27 cellular contexts compared by ENCODE assay signal in the genomic region with DNA sequence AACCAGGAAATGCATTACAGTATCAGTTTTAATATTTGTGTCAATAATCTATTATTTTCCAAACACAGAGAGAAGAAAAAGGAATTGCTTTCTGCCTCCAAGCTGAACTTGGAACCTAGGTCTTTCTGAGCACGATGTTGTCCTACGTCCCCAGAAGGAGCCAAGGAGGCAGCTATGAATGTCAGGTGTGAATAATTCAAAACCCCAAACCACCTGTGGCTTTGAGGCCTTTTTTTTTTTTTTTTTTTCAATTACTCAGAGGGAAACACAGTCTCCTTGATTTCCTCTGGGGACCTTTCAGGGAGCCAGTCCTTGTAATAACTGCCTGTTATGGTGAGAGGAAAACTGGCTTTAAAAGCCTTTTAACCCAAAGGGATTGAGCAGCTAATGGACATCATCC. TPM values are rescaled to one million over a fixed set of nuclear protein-coding genes. Genes with fewer than 3 reads are reported as not detected.
DNase-seq lines count a peak whose midpoint lies in the region; TF ChIP-seq lines count a peak whose summit lies in the region.
"Had no signal": no experiment of that assay in that cellular context is flagged by ENCODE, and none has a peak within 500 bp of the region (broad histone marks: within the 10 kb centered on the region; RNA-seq: fewer than 3 reads in every experiment).

No MANE protein-coding gene starts in this region.

- TF ChIP-seq CTCF in HFFc6 (IDR thresholded peaks at IDR 0.05) (no peak), tibial artery (IDR thresholded peaks at IDR 0.05) (no peak)

- H3K27ac Mint-ChIP-seq in HFFc6 = no peak overlapping the region
- H3K27ac Mint-ChIP-seq: CD4-positive, alpha-beta memory T cell; T-helper 1 cell treated with Interleukin-12 subunit alpha and Interleukin-12 subunit beta and Interleukin-4 antibody, amounts not matched to agents 30 μg/mL and 1 μg/mL, for 36 hours had no signal

- no peaks in the 10 kb centered on the region for H3K36me3 ChIP-seq in tibial artery
- H3K36me3 ChIP-seq: HAP-1, MG63 had no signal

- DNase-seq in DMS79 treated with DMSO at 0.1 percent for 48 hours (lab: John Stamatoyannopoulos, UW) (peak; percentile 16), NCI-H1436 (lab: John Stamatoyannopoulos, UW) (peak; percentile 52), NCI-H69 (lab: John Stamatoyannopoulos, UW) (peak; percentile 21), retina (peak; percentile 59), HFFc6 (no peak), NCI-H345 treated with DMSO at 0.1 percent for 48 hours (lab: John Stamatoyannopoulos, UW; ENCODE audit: unreplicated experiment) (no peak), tibial artery (no peak)
- DNase-seq: C1 segment of cervical spinal cord; CD4-positive, alpha-beta memory T cell; COR-L47; GF-D8; GOT3; MG63; NCI-H1105 treated with DMSO at 0.1 percent for 48 hours; NCI-H187; NCI-H2081 treated with DMSO at 0.1 percent for 48 hours; NCI-H226; NCI-H524; NCI-H82; NK-92 treated with Interleukin-12 subunit alpha and Interleukin-12 subunit beta, amount 100 ng/mL, for 24 hours; PC-3; SK-N-SH; SW 1271 had no signal

- H3K4me3 Mint-ChIP-seq in HFFc6 = no peak overlapping the region
- H3K4me3 Mint-ChIP-seq: CD4-positive, alpha-beta memory T cell; T-helper 1 cell treated with Interleukin-12 subunit alpha and Interleukin-12 subunit beta and Interleukin-4 antibody, amounts not matched to agents 30 μg/mL and 1 μg/mL, for 36 hours had no signal

- H3K36me3 Mint-ChIP-seq in HFFc6 (ENCODE audit: low read depth) = no peaks in the 10 kb centered on the region
- H3K36me3 Mint-ChIP-seq: CD4-positive, alpha-beta memory T cell had no signal

- no peaks in the 10 kb centered on the region for H3K4me1 ChIP-seq in tibial artery
- H3K4me1 ChIP-seq: A549, HAP-1 had no signal

- H3K9me3 ChIP-seq in tibial artery = no peaks in the 10 kb centered on the region
- H3K9me3 ChIP-seq: A549, HAP-1, MG63, SK-N-SH had no signal

- intact Hi-C loops in tibial artery (cut with DNase I; ENCODE audit: low total_unique reads) = no loop called here

- H3K9me3 Mint-ChIP-seq in HFFc6 = no peaks in the 10 kb centered on the region
- H3K9me3 Mint-ChIP-seq: CD4-positive, alpha-beta memory T cell; T-helper 1 cell treated with Interleukin-12 subunit alpha and Interleukin-12 subunit beta and Interleukin-4 antibody, amounts not matched to agents 30 μg/mL and 1 μg/mL, for 36 hours had no signal

- H3K4me3 ChIP-seq in tibial artery = no peak overlapping the region
- H3K4me3 ChIP-seq: A549, HAP-1, K562, MG63 had no signal

- no peak overlapping the region for H3K27ac ChIP-seq in tibial artery
- H3K27ac ChIP-seq: A549 had no signal

- no peaks in the 10 kb centered on the region for H3K27me3 ChIP-seq in tibial artery
- H3K27me3 ChIP-seq: MG63 had no signal

- no peaks in the 10 kb centered on the region for H3K27me3 Mint-ChIP-seq in HFFc6 (ENCODE audit: insufficient read depth)

- H3K4me1 Mint-ChIP-seq in HFFc6 (ENCODE audit: low read depth) = no peaks in the 10 kb centered on the region
- H3K4me1 Mint-ChIP-seq: CD4-positive, alpha-beta memory T cell had no signal

RNA-seq across cellular contexts. Expression of gene GPR85, which starts 8.3 kb away (rescaled TPM):
- 1 to 10 TPM; 2.7 to 5.6 (median 3.5) TPM for total RNA-seq in HFFc6 (2021; fragmentation: NEBNext Ultra II Directional; extraction: Animal tissue kit (Norgen Biotek cat#: 25700))
- total RNA-seq: CD4-positive, alpha-beta memory T cell; PC-3 had no signal

RNA-seq across cellular contexts. Expression of gene SMIM30, which starts 40.0 kb away (rescaled TPM):
- 10 to 100 TPM; 52.0 to 74.2 (median 60.6) TPM for total RNA-seq in HFFc6 (2021; fragmentation: NEBNext Ultra II Directional; extraction: Animal tissue kit (Norgen Biotek cat#: 25700))

Comparison
In these comparisons a context has a peak if more than half of its experiments do, and no peak if none do; other contexts are left out.
1. DNase-seq: peak in DMS79 treated with DMSO at 0.1 percent for 48 hours (single experiment), NCI-H1436 (single experiment), NCI-H69 (single experiment) and retina (single experiment); none in HFFc6 (single experiment), NCI-H345 treated with DMSO at 0.1 percent for 48 hours (single experiment) and tibial artery (0 of 2).